ENCODE assay signal across 24 cellular contexts in genomic region chr5:180045889-180046499, GRCh38.
"Had no signal": no experiment of that assay in that cellular context is flagged by ENCODE, and none has a peak within 500 bp of the region (broad histone marks: within the 10 kb centered on the region; RNA-seq: fewer than 3 reads in every experiment).

No MANE protein-coding gene starts in this region.

- H3K9me3 Mint-ChIP-seq: effector memory CD8-positive, alpha-beta T cell; immature natural killer cell; naive thymus-derived CD8-positive, alpha-beta T cell; stimulated activated effector memory CD8-positive, alpha-beta T cell treated with anti-CD3 and anti-CD28 coated beads, Interleukin-12 subunit alpha, Interleukin-12 subunit beta, amount 100 ng/mL, for 72 hours; stimulated activated naive CD8-positive, alpha-beta T cell treated with anti-CD3 and anti-CD28 coated beads, Interleukin-15, Interleukin-2, amounts not matched to agents 100 ng/mL and 50 ng/mL, for 24 hours had no signal

- ATAC-seq: effector memory CD8-positive, alpha-beta T cell; gastrocnemius medialis; left ventricle myocardium superior; naive thymus-derived CD8-positive, alpha-beta T cell; stimulated activated effector memory CD8-positive, alpha-beta T cell treated with anti-CD3 and anti-CD28 coated beads, Interleukin-12 subunit alpha, Interleukin-12 subunit beta, amount 100 ng/mL, for 72 hours had no signal

- H3K27me3 Mint-ChIP-seq: effector memory CD8-positive, alpha-beta T cell; naive thymus-derived CD8-positive, alpha-beta T cell; stimulated activated naive CD8-positive, alpha-beta T cell treated with anti-CD3 and anti-CD28 coated beads, Interleukin-15, Interleukin-2, amounts not matched to agents 100 ng/mL and 50 ng/mL, for 24 hours had no signal

- H2AFZ ChIP-seq: hepatocyte had no signal

- H3K4me3 Mint-ChIP-seq: effector memory CD8-positive, alpha-beta T cell; naive thymus-derived CD8-positive, alpha-beta T cell; nephron progenitor cell; stimulated activated effector memory CD8-positive, alpha-beta T cell treated with anti-CD3 and anti-CD28 coated beads, Interleukin-12 subunit alpha, Interleukin-12 subunit beta, amount 100 ng/mL, for 72 hours; stimulated activated naive CD8-positive, alpha-beta T cell treated with anti-CD3 and anti-CD28 coated beads, Interleukin-15, Interleukin-2, amounts not matched to agents 100 ng/mL and 50 ng/mL, for 24 hours had no signal

- H3K27me3 ChIP-seq: gastrocnemius medialis, heart left ventricle, hepatocyte, right atrium auricular region, sigmoid colon, suprapubic skin, thyroid gland had no signal

- H3K36me3 Mint-ChIP-seq: naive thymus-derived CD8-positive, alpha-beta T cell had no signal

- H3K4me3 ChIP-seq: gastrocnemius medialis, heart left ventricle, hepatocyte, lower lobe of right lung, prostate gland, right atrium auricular region, sigmoid colon, suprapubic skin, thyroid gland had no signal

- H3K36me3 ChIP-seq: gastrocnemius medialis, heart left ventricle, lower lobe of right lung, prostate gland, right atrium auricular region, sigmoid colon, suprapubic skin, thyroid gland had no signal

- H3K4me2 ChIP-seq: hepatocyte had no signal

- H3K27ac ChIP-seq: gastrocnemius medialis, heart left ventricle, hepatocyte, lower lobe of right lung, prostate gland, right atrium auricular region, sigmoid colon, suprapubic skin, thyroid gland had no signal

- H3K4me1 ChIP-seq: prostate gland had no signal

- H3K9me3 ChIP-seq: gastrocnemius medialis, heart left ventricle, lower lobe of right lung, prostate gland, right atrium auricular region, sigmoid colon, suprapubic skin, thyroid gland had no signal

- H3K27ac Mint-ChIP-seq: effector memory CD8-positive, alpha-beta T cell; nephron progenitor cell; stimulated activated effector memory CD8-positive, alpha-beta T cell treated with anti-CD3 and anti-CD28 coated beads, Interleukin-12 subunit alpha, Interleukin-12 subunit beta, amount 100 ng/mL, for 72 hours; stimulated activated naive CD8-positive, alpha-beta T cell treated with anti-CD3 and anti-CD28 coated beads, Interleukin-15, Interleukin-2, amounts not matched to agents 100 ng/mL and 50 ng/mL, for 24 hours had no signal

- DNase-seq: cortex of kidney; effector memory CD8-positive, alpha-beta T cell; foreskin fibroblast; gastrocnemius medialis; heart left ventricle; immature natural killer cell; islet precursor cell; kidney glomerular epithelial cell; left ventricle myocardium superior; lower lobe of right lung; naive thymus-derived CD8-positive, alpha-beta T cell; nephron progenitor cell; nucleus accumbens; sigmoid colon; stimulated activated CD4-positive, alpha-beta T cell treated with anti-CD3 and anti-CD28 coated beads, Interleukin-2, amount 100 ng/mL, for 24 hours; stimulated activated CD4-positive, alpha-beta T cell treated with anti-CD3 and anti-CD28 coated beads, Interleukin-4, amount 100 ng/mL, for 24 hours; thyroid gland; trophoblast cell had no signal
